In the genomic region with DNA sequence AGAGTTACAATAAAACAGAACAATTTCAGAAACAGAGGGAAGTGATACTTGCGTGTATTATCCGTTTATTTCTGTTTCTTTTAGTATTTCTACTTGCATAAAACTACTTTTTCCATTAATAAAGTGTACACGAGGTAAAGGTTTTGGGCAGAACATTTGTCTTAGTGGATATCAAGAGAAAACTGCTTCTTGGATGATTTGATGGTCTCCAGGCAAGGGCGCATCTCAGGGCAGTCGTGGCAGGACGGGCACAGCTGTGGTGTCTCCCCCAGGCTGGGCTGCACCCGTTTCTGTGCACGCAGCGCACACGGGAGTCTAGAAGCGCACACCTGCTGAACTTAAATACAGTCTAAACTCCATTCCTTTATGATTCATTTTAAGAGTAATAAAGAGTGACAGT, we compare ENCODE assay signal across 14 cellular contexts. TPM values are rescaled to one million over a fixed set of nuclear protein-coding genes. Genes with fewer than 3 reads are reported as not detected.
DNase-seq lines count a peak whose midpoint lies in the region; ATAC-seq and TF ChIP-seq lines count a peak whose summit lies in the region.
"Had no signal": no experiment of that assay in that cellular context is flagged by ENCODE, and none has a peak within 500 bp of the region (broad histone marks: within the 10 kb centered on the region; RNA-seq: fewer than 3 reads in every experiment).

No MANE protein-coding gene starts in this region.

- no peak for TF ChIP-seq EP300 in suprapubic skin (IDR thresholded peaks at IDR 0.05)

- peaks cover 2 to 3% of the 10 kb centered on the region in 2 donors for H3K36me3 Mint-ChIP-seq in activated T-cell treated with anti-CD3 and anti-CD28 coated beads, Interleukin-2, amount 50 U/mL, for 72 hours (ENCODE audit: insufficient read depth in 2 of 2)
- H3K36me3 Mint-ChIP-seq in activated T-cell treated with anti-CD3 and anti-CD28 coated beads, Interleukin-2, amount 50 U/mL, for 4 hours (ENCODE audit: insufficient read depth): no peaks in the 10 kb centered on the region
- H3K36me3 Mint-ChIP-seq in chondrocyte (ENCODE audit: low read depth) (peaks cover 10% of the 10 kb centered on the region), memory B cell (peaks cover 10% of the 10 kb centered on the region)

- ATAC-seq in activated T-cell treated with anti-CD3 and anti-CD28 coated beads, Interleukin-2, amount 50 U/mL, for 72 hours (replicated peaks in 1 of 2): no peak
- no peak for ATAC-seq in activated T-cell treated with anti-CD3 and anti-CD28 coated beads, Interleukin-2, amount 50 U/mL, for 4 hours
- ATAC-seq in memory B cell (ENCODE audit: low read depth): no peak
- ATAC-seq in HG02973 (IDR thresholded peaks at IDR 0.05; ENCODE audit: unreplicated experiment): no peak
- ATAC-seq: activated CD4-positive, alpha-beta T cell treated with anti-CD3 and anti-CD28 coated beads for 36 hours had no signal

- 76% methylated on average over 11 of the region's 11 CpGs for WGBS in suprapubic skin

- peaks cover 74% of the 10 kb centered on the region for H3K27me3 Mint-ChIP-seq in activated T-cell treated with anti-CD3 and anti-CD28 coated beads, Interleukin-2, amount 50 U/mL, for 72 hours (ENCODE audit: low read depth)
- H3K27me3 Mint-ChIP-seq in activated T-cell treated with anti-CD3 and anti-CD28 coated beads, Interleukin-2, amount 50 U/mL, for 4 hours (ENCODE audit: low read depth): peaks cover 42% of the 10 kb centered on the region
- peaks cover 11% of the 10 kb centered on the region for H3K27me3 Mint-ChIP-seq in chondrocyte (ENCODE audit: low read depth)
- peaks cover 29% of the 10 kb centered on the region for H3K27me3 Mint-ChIP-seq in memory B cell

- H3K4me1 Mint-ChIP-seq in activated T-cell treated with anti-CD3 and anti-CD28 coated beads, Interleukin-2, amount 50 U/mL, for 72 hours (ENCODE audit: low read depth): peaks cover 23% of the 10 kb centered on the region
- peaks cover 17% of the 10 kb centered on the region for H3K4me1 Mint-ChIP-seq in activated T-cell treated with anti-CD3 and anti-CD28 coated beads, Interleukin-2, amount 50 U/mL, for 4 hours (ENCODE audit: low read depth)
- H3K4me1 Mint-ChIP-seq in chondrocyte (ENCODE audit: low read depth): peaks cover 9% of the 10 kb centered on the region
- peaks cover 6% of the 10 kb centered on the region for H3K4me1 Mint-ChIP-seq in memory B cell

- H3K36me3 ChIP-seq in suprapubic skin: no peaks in the 10 kb centered on the region

- no peak overlapping the region for H3K27ac Mint-ChIP-seq in activated T-cell treated with anti-CD3 and anti-CD28 coated beads, Interleukin-2, amount 50 U/mL, for 72 hours
- no peak overlapping the region for H3K27ac Mint-ChIP-seq in chondrocyte (ENCODE audit: unreplicated experiment)
- no peak overlapping the region for H3K27ac Mint-ChIP-seq in memory B cell
- H3K27ac Mint-ChIP-seq: activated CD4-positive, alpha-beta T cell treated with anti-CD3 and anti-CD28 coated beads for 36 hours; HFFc6 had no signal

- H3K9me3 Mint-ChIP-seq in activated T-cell treated with anti-CD3 and anti-CD28 coated beads, Interleukin-2, amount 50 U/mL, for 72 hours: peaks cover 6 to 7% of the 10 kb centered on the region in 2 donors
- peaks cover 10% of the 10 kb centered on the region for H3K9me3 Mint-ChIP-seq in activated T-cell treated with anti-CD3 and anti-CD28 coated beads, Interleukin-2, amount 50 U/mL, for 4 hours
- H3K9me3 Mint-ChIP-seq in chondrocyte (ENCODE audit: low read depth) (peaks cover 16% of the 10 kb centered on the region), memory B cell (peaks cover 7% of the 10 kb centered on the region)
- H3K9me3 Mint-ChIP-seq: HFFc6 had no signal

- H3K9me3 ChIP-seq in suprapubic skin: no peaks in the 10 kb centered on the region

- peak overlapping the region; percentile 39 for H3K4me3 ChIP-seq in suprapubic skin

- no peak overlapping the region for H3K27ac ChIP-seq in suprapubic skin

- no peak for TF ChIP-seq POLR2A in suprapubic skin (IDR thresholded peaks at IDR 0.05)

- no peak for DNase-seq in activated T-cell treated with anti-CD3 and anti-CD28 coated beads, Interleukin-2, amount 50 U/mL, for 72 hours
- DNase-seq in activated T-cell treated with anti-CD3 and anti-CD28 coated beads, Interleukin-2, amount 50 U/mL, for 4 hours: no peak
- DNase-seq in chondrocyte (ENCODE audit: low spot score): no peak
- no peak for DNase-seq in memory B cell (ENCODE audit: low spot score in 2 of 2)
- no peak for DNase-seq in suprapubic skin (ENCODE audit: low spot score in 2 of 2)
- no peak for DNase-seq in dermis blood vessel endothelial cell
- no peak for DNase-seq in NCI-H446 treated with DMSO at 0.1 percent for 48 hours (lab: John Stamatoyannopoulos, UW)
- DNase-seq: activated CD4-positive, alpha-beta T cell treated with anti-CD3 and anti-CD28 coated beads for 36 hours; central memory CD4-positive, alpha-beta T cell; HFFc6; NCI-H1436 treated with DMSO at 0.1 percent for 48 hours; NCI-H774; SIG-M5 had no signal

- no peaks in the 10 kb centered on the region for H3K4me1 ChIP-seq in suprapubic skin

- peak overlapping the region; percentile 4 to 60 for H3K4me3 Mint-ChIP-seq in activated T-cell treated with anti-CD3 and anti-CD28 coated beads, Interleukin-2, amount 50 U/mL, for 72 hours
- H3K4me3 Mint-ChIP-seq in activated T-cell treated with anti-CD3 and anti-CD28 coated beads, Interleukin-2, amount 50 U/mL, for 4 hours: no peak overlapping the region
- H3K4me3 Mint-ChIP-seq in chondrocyte (ENCODE audit: unreplicated experiment) (peak overlapping the region; percentile 71), memory B cell (peak overlapping the region; percentile 63)
- H3K4me3 Mint-ChIP-seq: activated CD4-positive, alpha-beta T cell treated with anti-CD3 and anti-CD28 coated beads for 36 hours; HFFc6 had no signal

- TF ChIP-seq CTCF in chondrocyte (IDR thresholded peaks at IDR 0.05) (no peak), suprapubic skin (IDR thresholded peaks at IDR 0.05) (no peak)

- H3K27me3 ChIP-seq in suprapubic skin: peaks cover 34% of the 10 kb centered on the region

RNA-seq across cellular contexts. Expression of gene RNF32, which starts 23.4 kb away (rescaled TPM):
- 1 to 10 TPM; 3.1 to 4.2 TPM for total RNA-seq in activated T-cell treated with anti-CD3 and anti-CD28 coated beads, Interleukin-2, amount 50 U/mL, for 72 hours
- total RNA-seq in activated T-cell treated with anti-CD3 and anti-CD28 coated beads, Interleukin-2, amount 50 U/mL, for 4 hours: under 1 TPM; 0.13 to 0.43 (median 0.24) TPM
- 0.52 to 1.9 TPM (median 1.2 TPM) in 3 replicates for total RNA-seq in chondrocyte
- under 1 TPM in 2 of 4 donors, not detected in 2; 0.29 to 0.32 TPM for total RNA-seq in suprapubic skin
- 0.23 and 1.4 TPM in 2 replicates for total RNA-seq in dermis blood vessel endothelial cell
